Comparison of ENCODE assay signal across 14 cellular contexts in the genomic region with DNA sequence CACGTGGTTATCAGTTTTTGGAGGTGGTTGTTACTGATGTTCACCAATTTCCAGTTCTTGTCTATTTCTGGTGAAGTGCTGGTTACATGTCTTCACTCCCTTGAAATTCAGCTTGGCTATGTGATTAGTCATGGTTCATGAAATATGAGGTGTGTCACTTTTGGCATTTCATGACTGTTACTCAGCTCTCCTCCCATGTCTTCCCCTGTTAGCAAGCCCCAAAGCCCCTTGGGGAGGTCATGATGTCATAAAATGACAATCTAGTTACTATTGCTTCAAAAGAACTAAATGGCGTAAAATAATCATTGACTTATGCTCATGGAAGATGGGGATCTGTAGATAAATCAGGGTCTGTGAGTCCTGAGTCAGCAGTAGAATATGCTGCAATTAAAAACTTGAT.
DNase-seq lines count a peak whose midpoint lies in the region; TF ChIP-seq lines count a peak whose summit lies in the region.
"Had no signal": no experiment of that assay in that cellular context is flagged by ENCODE, and none has a peak within 500 bp of the region (broad histone marks: within the 10 kb centered on the region; RNA-seq: fewer than 3 reads in every experiment).

No MANE protein-coding gene starts in this region.

- no peak overlapping the region for H3K9ac ChIP-seq in mammary epithelial cell (ENCODE audit: insufficient read depth, low read length)
- H3K9ac ChIP-seq: KMS-11 had no signal

- H3K4me2 ChIP-seq in mammary epithelial cell (ENCODE audit: insufficient read depth, low read depth, low read length), result peak overlapping the region; percentile 29
- H3K4me2 ChIP-seq: KMS-11 had no signal

- H3K79me2 ChIP-seq in mammary epithelial cell (ENCODE audit: insufficient read depth, low read length), result no peaks in the 10 kb centered on the region

- H3K4me3 ChIP-seq in BJ (ENCODE audit: low read depth, low read length) (no peak overlapping the region), mammary epithelial cell (replicated peaks in 1 of 3; ENCODE audit: insufficient read depth in 1 of 3, low read depth in 2 of 3, low read length in 3 of 3) (no peak overlapping the region), ovary (no peak overlapping the region)
- H3K4me3 ChIP-seq: vagina had no signal

- H3K36me3 ChIP-seq in BJ (ENCODE audit: control insufficient read depth, insufficient read depth, low read length), result no peaks in the 10 kb centered on the region
- no peaks in the 10 kb centered on the region for H3K36me3 ChIP-seq in mammary epithelial cell (ENCODE audit: insufficient read depth, low read length)
- H3K36me3 ChIP-seq in ovary, result no peaks in the 10 kb centered on the region
- H3K36me3 ChIP-seq: BE2C, vagina had no signal

- H3K27me3 ChIP-seq in BJ (ENCODE audit: control insufficient read depth, insufficient read depth, low read length), result no peaks in the 10 kb centered on the region
- H3K27me3 ChIP-seq in mammary epithelial cell (ENCODE audit: insufficient read depth, low read length), result no peaks in the 10 kb centered on the region
- no peaks in the 10 kb centered on the region for H3K27me3 ChIP-seq in ovary
- H3K27me3 ChIP-seq: BE2C, vagina had no signal

- TF ChIP-seq POLR2A in ovary (IDR thresholded peaks at IDR 0.05), result no peak

- no peaks in the 10 kb centered on the region for H4K20me1 ChIP-seq in mammary epithelial cell (ENCODE audit: insufficient read depth, low read length)

- H3K4me1 ChIP-seq in mammary epithelial cell (ENCODE audit: insufficient read depth, low read length) (peaks cover 26% of the 10 kb centered on the region), ovary (ENCODE audit: insufficient read depth) (no peaks in the 10 kb centered on the region)
- H3K4me1 ChIP-seq: BE2C had no signal

- peak; percentile 90 for DNase-seq in BJ (ENCODE audit: low read depth)
- peak; percentile 93 for DNase-seq in M059J (ENCODE audit: low read depth)
- DNase-seq in mammary epithelial cell, result peak; percentile 85
- DNase-seq in kidney glomerular epithelial cell (lab: John Stamatoyannopoulos, UW), result peak; percentile 49
- DNase-seq in HEK293T (ENCODE audit: extremely low spot score), result no peak
- DNase-seq in ovary, result no peak
- DNase-seq in NCI-H526 (lab: John Stamatoyannopoulos, UW), result no peak
- no peak for DNase-seq in effector CD4-positive, alpha-beta T cell
- DNase-seq: activated CD4-positive, alpha-beta T cell treated with anti-CD3 and anti-CD28 coated beads, Interleukin-2, amount 10 ng/mL, durations not matched to agents 24 days and 14 days; activated T-cell treated with anti-CD3 and anti-CD28 coated beads, Interleukin-2, amount 50 U/mL, for 72 hours; BE2C; T-helper 1 cell had no signal

- dilution Hi-C loops in mammary epithelial cell (cut with HindIII; ENCODE audit: low sequenced_read_pairs), result no loop called here

- in situ Hi-C loops in mammary epithelial cell (cut with MboI; ENCODE audit: low sequenced_read_pairs in 2 of 2), result no loop called here

- BruUV-seq in mammary epithelial cell (replicated peaks; lab: Mats Ljungman, UMichigan), result no TSS peak

- TF ChIP-seq EP300 in ovary (IDR thresholded peaks at IDR 0.05), result no peak

- peak overlapping the region; percentile 17 for H2AFZ ChIP-seq in mammary epithelial cell (ENCODE audit: low read depth, low read length)

- H3K27ac ChIP-seq in mammary epithelial cell (ENCODE audit: insufficient read depth, low read depth, low read length) (peak overlapping the region; percentile 45), ovary (no peak overlapping the region)
- H3K27ac ChIP-seq: KMS-11, vagina had no signal

- H3K9me3 ChIP-seq in mammary epithelial cell (replicated peaks; ENCODE audit: insufficient read depth, low read length), result no peaks in the 10 kb centered on the region
- H3K9me3 ChIP-seq in ovary, result no peaks in the 10 kb centered on the region
- H3K9me3 ChIP-seq: BE2C, vagina had no signal

- CTCF ChIA-PET in BJ (lab: Yijun Ruan, JAX), result no interaction called here
- CTCF ChIA-PET in mammary epithelial cell (lab: Charles Lee; ENCODE audit: low non-redundant PET), result no interaction called here
- CTCF ChIA-PET in HEK293T (lab: Yijun Ruan, JAX), result no interaction called here

- intact Hi-C loops in mammary epithelial cell (cut with micrococcal nuclease) (no loop called here), ovary (cut with DNase I) (no loop called here)

- WGBS in mammary epithelial cell (ENCODE audit: low coverage, missing lambda C conversion rate), result 43% methylated on average over 2 of the region's 2 CpGs
- WGBS in ovary, 3 donors, result 81 to 90% (median 85%) methylated on average over 2 of the region's 2 CpGs

- POLR2A ChIA-PET in BJ (lab: Charles Lee) (no interaction called here), HEK293T (lab: Yijun Ruan, JAX) (no interaction called here)

- no peak for TF ChIP-seq CTCF in BJ (IDR thresholded peaks at IDR 0.05; ENCODE audit: insufficient read depth, low read depth, low read length)
- no peak for TF ChIP-seq CTCF in mammary epithelial cell (conservative IDR thresholded peaks at IDR 0.05 in 1 of 2, IDR thresholded peaks at IDR 0.05 in 1 of 2; ENCODE audit: extremely low read depth in 1 of 2, insufficient read depth in 1 of 2, low read depth in 1 of 2, low read length in 2 of 2)
- no peak for TF ChIP-seq CTCF in ovary (IDR thresholded peaks at IDR 0.05)

TF ChIP-seq in HEK293T, 16 proteins besides CTCF, POLR2A, EP300 and RAD21:
- TF ChIP-seq, protein P1, sequence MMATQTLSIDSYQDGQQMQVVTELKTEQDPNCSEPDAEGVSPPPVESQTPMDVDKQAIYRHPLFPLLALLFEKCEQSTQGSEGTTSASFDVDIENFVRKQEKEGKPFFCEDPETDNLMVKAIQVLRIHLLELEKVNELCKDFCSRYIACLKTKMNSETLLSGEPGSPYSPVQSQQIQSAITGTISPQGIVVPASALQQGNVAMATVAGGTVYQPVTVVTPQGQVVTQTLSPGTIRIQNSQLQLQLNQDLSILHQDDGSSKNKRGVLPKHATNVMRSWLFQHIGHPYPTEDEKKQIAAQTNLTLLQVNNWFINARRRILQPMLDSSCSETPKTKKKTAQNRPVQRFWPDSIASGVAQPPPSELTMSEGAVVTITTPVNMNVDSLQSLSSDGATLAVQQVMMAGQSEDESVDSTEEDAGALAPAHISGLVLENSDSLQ (IDR thresholded peaks at IDR 0.05), result no peak
- no peak for TF ChIP-seq ARNT (IDR thresholded peaks at IDR 0.05)
- TF ChIP-seq HDGF (IDR thresholded peaks at IDR 0.05; ENCODE audit: borderline replicate concordance), result no peak
- TF ChIP-seq FOXK2 (IDR thresholded peaks at IDR 0.05), result no peak
- no peak for TF ChIP-seq BHLHE40 (IDR thresholded peaks at IDR 0.05; ENCODE audit: borderline replicate concordance)

Comparison
In these comparisons a context has a peak if more than half of its experiments do, and no peak if none do; other contexts are left out.
1. DNase-seq: peak in BJ (single experiment), M059J (single experiment), mammary epithelial cell (single experiment) and kidney glomerular epithelial cell (single experiment); none in HEK293T (single experiment), ovary (0 of 5), NCI-H526 (0 of 2) and effector CD4-positive, alpha-beta T cell (single experiment).